ENCODE assay signal across 1 cellular context in genomic region chr21:16492892-16493291, GRCh38.
A peak's percentile ranks its signal among the peaks of the same experiment; 100 is the strongest.
TF ChIP-seq lines count a peak whose summit lies in the region.

No MANE protein-coding gene starts in this region.

TF ChIP-seq in GM12878, 131 proteins besides CTCF, POLR2A, EP300 and RAD21 (continued from another document):
- TF ChIP-seq CUX1 (IDR thresholded peaks at IDR 0.05; ENCODE audit: insufficient replicate concordance, low read depth, low read length): no peak
- peak; percentile 60 for TF ChIP-seq EED (IDR thresholded peaks at IDR 0.05; ENCODE audit: low read depth)
- no peak for TF ChIP-seq HDGF (IDR thresholded peaks at IDR 0.05)
- 0 out of 2 replicates have a peak, but pooled peaks have one; percentile 37 for TF ChIP-seq CREM (IDR thresholded peaks at IDR 0.05; ENCODE audit: low read depth)
- no peak for TF ChIP-seq SRF (IDR thresholded peaks at IDR 0.05; ENCODE audit: low read depth in 2 of 2, low read length in 2 of 2)
- TF ChIP-seq ELK1 (IDR thresholded peaks at IDR 0.05; ENCODE audit: low read depth, low read length): no peak
- no peak for TF ChIP-seq BMI1 (IDR thresholded peaks at IDR 0.05; ENCODE audit: borderline replicate concordance)
- TF ChIP-seq SKIL (IDR thresholded peaks at IDR 0.05; ENCODE audit: low read depth, poor library complexity, severe bottlenecking): no peak
- TF ChIP-seq BCLAF1 (IDR thresholded peaks at IDR 0.05): no peak
- TF ChIP-seq TARDBP (IDR thresholded peaks at IDR 0.05; ENCODE audit: borderline replicate concordance): no peak
- no peak for TF ChIP-seq RBBP5 (conservative IDR thresholded peaks at IDR 0.05)
- TF ChIP-seq LARP7 (IDR thresholded peaks at IDR 0.05): no peak
- TF ChIP-seq HDAC6 (IDR thresholded peaks at IDR 0.05; ENCODE audit: unreplicated experiment): no peak
- 0 out of 4 replicates have a peak, but pooled peaks of 1 of the 2 experiments have one; percentile 20 for TF ChIP-seq ETV6 (conservative IDR thresholded peaks at IDR 0.05 in 1 of 2, IDR thresholded peaks at IDR 0.05 in 1 of 2; ENCODE audit: borderline replicate concordance in 1 of 2, low read depth in 1 of 2)
- TF ChIP-seq PKNOX1 (IDR thresholded peaks at IDR 0.05): no peak
- no peak for TF ChIP-seq ZSCAN29 (IDR thresholded peaks at IDR 0.05)
- no peak for TF ChIP-seq POLR2AphosphoS5 (IDR thresholded peaks at IDR 0.05; ENCODE audit: low read length)
- TF ChIP-seq IRF3 (IDR thresholded peaks at IDR 0.05): no peak
- TF ChIP-seq E4F1 (IDR thresholded peaks at IDR 0.05; ENCODE audit: borderline replicate concordance, partially characterized antibody): no peak
- TF ChIP-seq CBFB (IDR thresholded peaks at IDR 0.05; ENCODE audit: low read depth): 0 out of 2 replicates have a peak, but pooled peaks have one; percentile 41
- no peak for TF ChIP-seq ATF3 (IDR thresholded peaks at IDR 0.05; ENCODE audit: borderline replicate concordance, extremely low read depth, low read depth, low read length)
- no peak for TF ChIP-seq POU2F2 (IDR thresholded peaks at IDR 0.05; ENCODE audit: borderline replicate concordance, low read depth, low read length)
- peak; percentile 60; the same call in 1 of the 2 replicates for TF ChIP-seq NFIC (IDR thresholded peaks at IDR 0.05; ENCODE audit: low read depth, low read length)
- 0 out of 2 replicates have a peak, but pooled peaks have one; percentile 26 for TF ChIP-seq JUNB (IDR thresholded peaks at IDR 0.05)
- no peak for TF ChIP-seq MTA2 (IDR thresholded peaks at IDR 0.05; ENCODE audit: low read depth)
- no peak for TF ChIP-seq SP1 (IDR thresholded peaks at IDR 0.05; ENCODE audit: low read depth, low read length)
- TF ChIP-seq DPF2 (IDR thresholded peaks at IDR 0.05): no peak
- no peak for TF ChIP-seq MEF2B (IDR thresholded peaks at IDR 0.05; ENCODE audit: partially characterized antibody, poor library complexity, severe bottlenecking)
- TF ChIP-seq FOXM1 (IDR thresholded peaks at IDR 0.05; ENCODE audit: low read depth, low read length): peak; percentile 48; the same call in 1 of the 2 replicates
- TF ChIP-seq MEF2A (IDR thresholded peaks at IDR 0.05; ENCODE audit: insufficient read depth, low read depth, low read length): no peak
- no peak for TF ChIP-seq SMARCA5 (IDR thresholded peaks at IDR 0.05)
TF ChIP-seq in GM12878: peak in this region for 8.
